ENCODE assay signal across 23 cellular contexts in genomic region chr12:3562484-3562883, GRCh38.
DNase-seq lines count a peak whose midpoint lies in the region; ATAC-seq, FAIRE-seq and TF ChIP-seq lines count a peak whose summit lies in the region.
"Had no signal": no experiment of that assay in that cellular context is flagged by ENCODE, and none has a peak within 500 bp of the region (broad histone marks: within the 10 kb centered on the region; RNA-seq: fewer than 3 reads in every experiment).

No MANE protein-coding gene starts in this region.

- H3K9me3 Mint-ChIP-seq in endodermal cell: no peaks in the 10 kb centered on the region
- H3K9me3 Mint-ChIP-seq: CD4-positive, alpha-beta T cell; CD8-positive, alpha-beta T cell had no signal

- peaks cover 2% of the 10 kb centered on the region for H3K27me3 Mint-ChIP-seq in endodermal cell (ENCODE audit: insufficient read depth)

- no peak overlapping the region for H3K4me3 ChIP-seq in HEK293 (ENCODE audit: low read depth, low read length)
- no peak overlapping the region for H3K4me3 ChIP-seq in endodermal cell (ENCODE audit: low read length)
- H3K4me3 ChIP-seq: A549; BLaER1 treated with 17β-estradiol and CSF1 and Interleukin-3, amounts not matched to agents 10 nM and 100 nM had no signal

- H3K9me3 ChIP-seq in HEK293 (ENCODE audit: control insufficient read depth, insufficient read depth, low read depth, low read length) (no peaks in the 10 kb centered on the region), endodermal cell (ENCODE audit: control insufficient read depth, low read length) (no peaks in the 10 kb centered on the region)
- H3K9me3 ChIP-seq: BLaER1 treated with 17β-estradiol and CSF1 and Interleukin-3, amounts not matched to agents 10 nM and 100 nM had no signal

- H3K27ac ChIP-seq in HEK293 (ENCODE audit: extremely low read depth, low read depth, low read length): no peak overlapping the region
- no peak overlapping the region for H3K27ac ChIP-seq in endodermal cell (ENCODE audit: low read depth, low read length)
- H3K27ac ChIP-seq: 22Rv1; A549; BLaER1 treated with 17β-estradiol and CSF1 and Interleukin-3, amounts not matched to agents 10 nM and 100 nM; C4-2B had no signal

- H3K4me1 Mint-ChIP-seq in endodermal cell: peaks cover 10% of the 10 kb centered on the region
- H3K4me1 Mint-ChIP-seq: B cell had no signal

- DNase-seq in activated effector memory CD4-positive, alpha-beta T cell treated with anti-CD3 and anti-CD28 coated beads, Interleukin-2, amount 50 U/mL, for 16 hours: peak; percentile 14
- no peak for DNase-seq in activated effector memory CD4-positive, alpha-beta T cell treated with Interleukin-2 at 50 U/mL for 16 hours
- DNase-seq in endodermal cell: peak; percentile 26
- no peak for DNase-seq in urothelium cell line (ENCODE audit: low spot score)
- DNase-seq in activated CD8-positive, alpha-beta memory T cell treated with anti-CD3 and anti-CD28 coated beads for 24 hours: no peak
- DNase-seq: AML-193; Calu3; CD4-positive, alpha-beta T cell; CD8-positive, alpha-beta T cell; DMS79 treated with DMSO at 0.1 percent for 48 hours; GF-D8 had no signal

- H3K9ac ChIP-seq in endodermal cell (ENCODE audit: extremely low read depth, low read length, poor library complexity, severe bottlenecking): no peak overlapping the region
- H3K9ac ChIP-seq: BLaER1 treated with 17β-estradiol and CSF1 and Interleukin-3, amounts not matched to agents 10 nM and 100 nM had no signal

- TF ChIP-seq CTCF in HEK293 (tag by site-specific recombination; IDR thresholded peaks at IDR 0.05) (no peak), endodermal cell (conservative IDR thresholded peaks at IDR 0.05) (no peak)

- no peaks in the 10 kb centered on the region for H3K36me3 ChIP-seq in HEK293 (ENCODE audit: control insufficient read depth in 2 of 2, insufficient read depth in 1 of 2, low read length in 2 of 2)
- no peaks in the 10 kb centered on the region for H3K36me3 ChIP-seq in endodermal cell (ENCODE audit: control insufficient read depth, insufficient read depth, low read length)
- H3K36me3 ChIP-seq: BLaER1 treated with 17β-estradiol and CSF1 and Interleukin-3, amounts not matched to agents 10 nM and 100 nM had no signal

- CTCF ChIA-PET in HEK293 (lab: Yijun Ruan, JAX): interaction anchor here (0.5 kb wide), 1 partner anchor 14 kb away, joined by 4 read pairs; no protein-coding TSS in a partner anchor

- no peak for ATAC-seq in HG03469 (IDR thresholded peaks at IDR 0.05; ENCODE audit: unreplicated experiment)
- ATAC-seq: A549; CD8-positive, alpha-beta T cell had no signal

- FAIRE-seq in urothelium cell line (lab: Jason Lieb, UNC): peak; percentile 84
- FAIRE-seq: A549, D721Med, G401.6, GM12891, GM18507 had no signal

- WGBS in endodermal cell (ENCODE audit: insufficient coverage in 1 of 2, insufficient read length in 1 of 2), 2 experiments: 90 to 95% methylated on average over 7 to 8 of the region's 8 CpGs

- no peak overlapping the region for H3K4me3 Mint-ChIP-seq in endodermal cell
- H3K4me3 Mint-ChIP-seq: B cell; CD4-positive, alpha-beta T cell; CD8-positive, alpha-beta T cell had no signal

- no peaks in the 10 kb centered on the region for H3K27me3 ChIP-seq in endodermal cell (ENCODE audit: control insufficient read depth, insufficient read depth, low read length, poor library complexity, severe bottlenecking)
- H3K27me3 ChIP-seq: BLaER1 treated with 17β-estradiol and CSF1 and Interleukin-3, amounts not matched to agents 10 nM and 100 nM had no signal

- H3K36me3 Mint-ChIP-seq in endodermal cell (ENCODE audit: low read depth): no peaks in the 10 kb centered on the region
- H3K36me3 Mint-ChIP-seq: CD8-positive, alpha-beta T cell had no signal

- POLR2A ChIA-PET in HEK293 (lab: Yijun Ruan, JAX): no interaction called here

- H3K27ac Mint-ChIP-seq in endodermal cell: no peak overlapping the region
- H3K27ac Mint-ChIP-seq: B cell; CD4-positive, alpha-beta T cell; CD8-positive, alpha-beta T cell had no signal

- H3K4me1 ChIP-seq in HEK293 (ENCODE audit: control insufficient read depth, insufficient read depth, low read length): no peaks in the 10 kb centered on the region
- H3K4me1 ChIP-seq in endodermal cell (ENCODE audit: control insufficient read depth, insufficient read depth, low read length): peaks cover 4% of the 10 kb centered on the region
- H3K4me1 ChIP-seq: A549, Caco-2 had no signal

TF ChIP-seq in HEK293, 187 proteins besides CTCF, POLR2A, EP300 and RAD21:
- peak; percentile 95 for TF ChIP-seq ZNF112 (tag by site-specific recombination; IDR thresholded peaks at IDR 0.05)
- TF ChIP-seq ZFP3 (tag by site-specific recombination; IDR thresholded peaks at IDR 0.05; ENCODE audit: low read depth): no peak
- TF ChIP-seq GLI4 (tag by site-specific recombination; IDR thresholded peaks at IDR 0.05): no peak
- TF ChIP-seq ATF2 (tag by site-specific recombination; IDR thresholded peaks at IDR 0.05; ENCODE audit: low read depth): peak; percentile 28; the same call in 1 of the 2 replicates
TF ChIP-seq in HEK293: peak in this region for 2.

Comparison
In these comparisons a context has a peak if more than half of its experiments do, and no peak if none do; other contexts are left out.
1. DNase-seq: peak in activated effector memory CD4-positive, alpha-beta T cell treated with anti-CD3 and anti-CD28 coated beads, Interleukin-2, amount 50 U/mL, for 16 hours (single experiment) and endodermal cell (single experiment); none in activated effector memory CD4-positive, alpha-beta T cell treated with Interleukin-2 at 50 U/mL for 16 hours (single experiment), urothelium cell line (single experiment) and activated CD8-positive, alpha-beta memory T cell treated with anti-CD3 and anti-CD28 coated beads for 24 hours (single experiment).